In genomic region chr11:118565062-118565461, GRCh38 we compare ENCODE assay signal across 9 cellular contexts. TPM values are rescaled to one million over a fixed set of nuclear protein-coding genes. Genes with fewer than 3 reads are reported as not detected.
DNase-seq lines count a peak whose midpoint lies in the region; ATAC-seq and TF ChIP-seq lines count a peak whose summit lies in the region.
"Had no signal": no experiment of that assay in that cellular context is flagged by ENCODE, and none has a peak within 500 bp of the region (broad histone marks: within the 10 kb centered on the region; RNA-seq: fewer than 3 reads in every experiment).

No MANE protein-coding gene starts in this region.

- H3K27me3 Mint-ChIP-seq in endothelial cell (ENCODE audit: unreplicated experiment): no peaks in the 10 kb centered on the region
- no peaks in the 10 kb centered on the region for H3K27me3 Mint-ChIP-seq in neural crest cell (ENCODE audit: low read depth)

- H3K4me3 Mint-ChIP-seq in endothelial cell (ENCODE audit: unreplicated experiment) (peak overlapping the region; percentile 78), neural crest cell (peak overlapping the region; percentile 81)

- H3K27me3 ChIP-seq in MG63: no peaks in the 10 kb centered on the region

- H3K36me3 ChIP-seq in MG63: no peaks in the 10 kb centered on the region

- H3K36me3 Mint-ChIP-seq in endothelial cell (ENCODE audit: low read depth, unreplicated experiment) (no peaks in the 10 kb centered on the region), neural crest cell (ENCODE audit: low read depth) (no peaks in the 10 kb centered on the region)
- H3K36me3 Mint-ChIP-seq: activated naive CD4-positive, alpha-beta T cell treated with anti-CD3 and anti-CD28 coated beads, Interleukin-2, amount 50 U/mL, for 72 hours had no signal

- ATAC-seq in GM19395 (IDR thresholded peaks at IDR 0.05; ENCODE audit: unreplicated experiment) (no peak), GM21737 (IDR thresholded peaks at IDR 0.05; ENCODE audit: unreplicated experiment) (no peak)

- H3K4me1 Mint-ChIP-seq in endothelial cell (ENCODE audit: unreplicated experiment) (peaks cover 9% of the 10 kb centered on the region), neural crest cell (peaks cover 14% of the 10 kb centered on the region)

- no peaks in the 10 kb centered on the region for H3K9me3 ChIP-seq in MG63

- peak overlapping the region; percentile 64 for H3K4me3 ChIP-seq in MG63

- H3K27ac Mint-ChIP-seq in endothelial cell (ENCODE audit: unreplicated experiment): peak overlapping the region; percentile 83
- H3K27ac Mint-ChIP-seq in neural crest cell (ENCODE audit: unreplicated experiment): no peak overlapping the region

- no peak for TF ChIP-seq CTCF in endothelial cell (IDR thresholded peaks at IDR 0.05; ENCODE audit: unreplicated experiment)
- TF ChIP-seq CTCF in neural crest cell (conservative IDR thresholded peaks at IDR 0.05): no peak

- no peaks in the 10 kb centered on the region for H3K9me3 Mint-ChIP-seq in endothelial cell (ENCODE audit: unreplicated experiment)
- no peaks in the 10 kb centered on the region for H3K9me3 Mint-ChIP-seq in neural crest cell
- H3K9me3 Mint-ChIP-seq: activated naive CD4-positive, alpha-beta T cell treated with anti-CD3 and anti-CD28 coated beads, Interleukin-2, amount 50 U/mL, for 72 hours had no signal

- peak; percentile 66 for DNase-seq in AG20443 (ENCODE audit: low spot score)
- peak; percentile 68 for DNase-seq in MG63
- DNase-seq in endothelial cell (ENCODE audit: low spot score): no peak
- DNase-seq in neural crest cell (ENCODE audit: low read depth, low spot score): no peak
- DNase-seq in COLO829 (ENCODE audit: low spot score): no peak
- DNase-seq in NCI-H748 treated with DMSO at 0.1 percent for 48 hours (lab: John Stamatoyannopoulos, UW): no peak

RNA-seq across cellular contexts. Expression of gene IFT46, which starts 0.7 kb away (rescaled TPM):
- total RNA-seq in MG63 (2014; rRNA removed; shearing (Covaris generic); ENCODE audit: low replicate concordance): 41.0 and 214 TPM in 2 replicates
- total RNA-seq in endothelial cell (ENCODE audit: unreplicated experiment) (19.7 TPM), neural crest cell (24.2 and 24.4 TPM in 2 replicates)

RNA-seq across cellular contexts. Expression of gene ARCN1, which starts 7.1 kb away (rescaled TPM):
- 92.2 and 122 TPM in 2 replicates for total RNA-seq in MG63 (2014; rRNA removed; shearing (Covaris generic); ENCODE audit: low replicate concordance)
- 145 TPM for total RNA-seq in endothelial cell (ENCODE audit: unreplicated experiment)
- total RNA-seq in neural crest cell: 122 and 128 TPM in 2 replicates

RNA-seq across cellular contexts. Expression of gene TMEM25, which starts 34.1 kb away (rescaled TPM):
- total RNA-seq in MG63 (2014; rRNA removed; shearing (Covaris generic); ENCODE audit: low replicate concordance): 0.89 TPM in 1 of 2 replicates, not detected in the other
- total RNA-seq in endothelial cell (ENCODE audit: unreplicated experiment) (16.1 TPM), neural crest cell (27.6 and 28.6 TPM in 2 replicates)

RNA-seq across cellular contexts. Expression of gene TTC36, which starts 37.8 kb away (rescaled TPM):
- total RNA-seq in MG63 (2014; rRNA removed; shearing (Covaris generic); ENCODE audit: low replicate concordance): not detected in 2 replicates
- total RNA-seq in endothelial cell (ENCODE audit: unreplicated experiment): 0.56 TPM
- 1.1 and 1.2 TPM in 2 replicates for total RNA-seq in neural crest cell

RNA-seq across cellular contexts. Expression of gene PHLDB1, which starts 42.4 kb away (rescaled TPM):
- total RNA-seq in MG63 (2014; rRNA removed; shearing (Covaris generic); ENCODE audit: low replicate concordance): 55.3 and 58.4 TPM in 2 replicates
- total RNA-seq in endothelial cell (ENCODE audit: unreplicated experiment) (45.4 TPM), neural crest cell (108 and 120 TPM in 2 replicates)

Comparison
In these comparisons a context has a peak if more than half of its experiments do, and no peak if none do; other contexts are left out.
1. DNase-seq: peak in AG20443 (single experiment) and MG63 (single experiment); none in endothelial cell (single experiment), neural crest cell (single experiment), COLO829 (single experiment) and NCI-H748 treated with DMSO at 0.1 percent for 48 hours (single experiment).